In the genomic region with DNA sequence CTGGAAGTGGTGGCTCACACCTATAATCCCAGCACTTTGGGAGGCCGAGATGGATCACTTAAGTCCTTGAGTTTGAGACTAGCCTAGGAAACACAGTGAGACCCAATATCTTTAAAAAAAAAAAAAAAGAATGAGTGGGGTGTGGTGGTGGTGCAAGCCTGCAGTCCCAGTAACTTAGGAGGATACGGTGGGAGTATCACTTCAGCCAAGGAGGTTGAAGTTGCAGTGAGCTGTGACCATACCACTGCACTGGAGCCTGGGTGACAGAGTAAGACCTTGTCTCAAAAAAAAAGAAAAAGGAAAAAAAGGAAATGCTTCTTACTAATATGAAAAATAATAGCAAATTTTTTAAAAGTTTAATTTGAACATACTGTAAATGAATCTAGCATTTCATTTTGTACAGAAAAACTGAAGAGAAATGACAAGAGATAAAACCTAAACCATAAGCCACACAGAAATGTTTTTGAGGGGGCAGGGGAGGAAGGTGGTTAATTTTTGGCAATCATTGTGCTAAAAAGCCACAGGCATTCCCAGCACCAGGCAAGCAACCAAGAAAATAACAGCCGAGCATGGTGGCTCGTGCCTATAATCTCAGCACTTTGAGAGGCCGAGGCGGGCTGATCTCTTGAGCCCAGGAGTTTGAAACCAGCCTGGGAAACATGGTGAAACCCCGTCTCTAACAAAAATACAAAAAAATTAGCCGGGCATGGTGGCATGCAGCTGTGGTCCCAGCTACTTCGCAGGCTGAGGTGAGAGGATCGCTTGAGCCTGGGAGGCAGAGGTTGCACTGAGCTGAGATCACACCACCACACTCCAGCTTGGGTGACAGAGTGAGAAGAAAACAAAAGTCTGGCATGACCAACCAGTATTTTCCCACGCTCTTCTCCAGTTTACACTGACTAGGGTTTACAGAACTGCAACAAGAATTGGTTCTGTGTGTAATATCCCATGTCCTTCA, we compare ENCODE assay signal across 10 cellular contexts.
DNase-seq lines count a peak whose midpoint lies in the region; ATAC-seq, FAIRE-seq and TF ChIP-seq lines count a peak whose summit lies in the region.
"Had no signal": no experiment of that assay in that cellular context is flagged by ENCODE, and none has a peak within 500 bp of the region (broad histone marks: within the 10 kb centered on the region; RNA-seq: fewer than 3 reads in every experiment).

No MANE protein-coding gene starts in this region.

- H3K4me3 ChIP-seq in SJSA1: peak overlapping the region; percentile 14; the same call in 1 of the 2 replicates

- H3K27ac ChIP-seq in SJSA1: peak overlapping the region; percentile 71

- no peaks in the 10 kb centered on the region for H3K27me3 ChIP-seq in SJSA1 (replicated peaks)

- no peaks in the 10 kb centered on the region for H3K36me3 ChIP-seq in SJSA1

- no peaks in the 10 kb centered on the region for H3K9me3 ChIP-seq in SJSA1 (replicated peaks)

- no peak for TF ChIP-seq POLR2A in H54 (IDR thresholded peaks at IDR 0.05; ENCODE audit: low read depth, low read length)

- ATAC-seq in HG03565 (IDR thresholded peaks at IDR 0.05; ENCODE audit: unreplicated experiment): no peak

- peak; percentile 84 for DNase-seq in EH (ENCODE audit: low read depth)
- DNase-seq in H54 (ENCODE audit: insufficient read length, low spot score): no peak
- DNase-seq in SJSA1 (ENCODE audit: low read depth in 1 of 2, low spot score in 2 of 2): peak; percentile 46 to 76
- DNase-seq in left kidney (ENCODE audit: low read depth, low spot score): peak; percentile 39
- DNase-seq in occipital lobe (lab: John Stamatoyannopoulos, UW): no peak
- DNase-seq in NCI-H1105 (lab: John Stamatoyannopoulos, UW): no peak
- no peak for DNase-seq in NCI-H510A (lab: John Stamatoyannopoulos, UW)
- DNase-seq: activated CD4-positive, alpha-beta T cell treated with anti-CD3 and anti-CD28 coated beads for 48 hours; CD4-positive, CD25-positive, alpha-beta regulatory T cell had no signal

- peaks cover 37% of the 10 kb centered on the region for H3K4me1 ChIP-seq in SJSA1 (replicated peaks)

- peak; percentile 60 for FAIRE-seq in H54 (lab: Jason Lieb, UNC)

Comparison
In these comparisons a context has a peak if more than half of its experiments do, and no peak if none do; other contexts are left out.
1. DNase-seq: peak in EH (single experiment), SJSA1 (2 of 2) and left kidney (single experiment); none in H54 (single experiment), occipital lobe (single experiment), NCI-H1105 (single experiment) and NCI-H510A (single experiment).